In the genomic region with DNA sequence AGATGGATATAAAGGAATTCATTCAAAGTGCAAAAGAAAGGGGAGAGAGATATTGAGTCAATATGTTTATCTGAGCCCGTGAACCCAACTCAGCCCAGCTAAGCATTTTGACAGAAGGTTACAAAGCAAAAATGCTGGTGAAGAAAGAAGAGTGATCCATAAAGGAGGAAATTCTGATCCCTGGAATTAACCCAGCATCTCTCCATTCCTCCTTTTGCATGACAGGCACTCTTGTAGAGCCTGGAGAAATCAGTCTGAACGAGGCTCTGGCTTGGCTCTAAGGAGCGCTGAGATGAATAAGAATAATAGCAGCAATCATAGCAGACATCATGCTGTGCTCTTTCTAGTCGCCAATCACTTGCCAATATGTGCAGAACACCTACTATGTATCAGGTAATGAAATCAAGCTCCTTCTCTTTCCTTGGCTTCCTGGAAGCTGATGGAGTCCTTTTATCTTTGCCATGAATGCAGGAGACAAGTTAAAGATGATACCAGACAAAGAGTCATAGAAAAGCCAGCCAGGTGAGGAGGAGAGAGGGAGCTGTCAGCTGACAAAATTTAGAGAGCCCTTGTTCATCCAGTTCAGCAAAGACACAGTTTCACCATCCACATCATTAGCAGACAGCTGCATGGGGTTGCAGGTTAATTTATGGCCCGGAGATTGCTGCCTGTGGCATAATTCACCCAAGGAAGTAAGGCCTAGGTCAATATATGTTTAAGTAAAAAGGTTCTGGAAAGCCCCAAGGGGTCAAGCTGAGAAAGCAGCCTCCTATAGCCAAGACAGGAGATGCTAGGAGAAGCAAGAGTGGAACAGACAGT, we compare ENCODE assay signal across 15 cellular contexts.
A peak's percentile ranks its signal among the peaks of the same experiment; 100 is the strongest.
DNase-seq lines count a peak whose midpoint lies in the region; ATAC-seq and TF ChIP-seq lines count a peak whose summit lies in the region.
"Had no signal": no experiment of that assay in that cellular context is flagged by ENCODE, and none has a peak within 500 bp of the region (broad histone marks: within the 10 kb centered on the region; RNA-seq: fewer than 3 reads in every experiment).

No MANE protein-coding gene starts in this region.

- ATAC-seq in GM18502 (IDR thresholded peaks at IDR 0.05; ENCODE audit: poor library complexity, unreplicated experiment): no peak
- ATAC-seq: HepG2, PC-3 had no signal

- peaks cover 47% of the 10 kb centered on the region for H3K4me1 Mint-ChIP-seq in mesothelial cell of epicardium

- no peaks in the 10 kb centered on the region for H3K36me3 Mint-ChIP-seq in mesothelial cell of epicardium

- H3K27ac Mint-ChIP-seq in mesothelial cell of epicardium: peak overlapping the region; percentile 73
- H3K27ac Mint-ChIP-seq: HFFc6 had no signal

- no peak overlapping the region for H3K4me3 Mint-ChIP-seq in mesothelial cell of epicardium
- H3K4me3 Mint-ChIP-seq: HFFc6 had no signal

- DNase-seq in DMS153 (lab: John Stamatoyannopoulos, UW) (peak; percentile 67), NCI-H1105 treated with DMSO at 0.1 percent for 48 hours (lab: John Stamatoyannopoulos, UW) (peak; percentile 58), NCI-H345 (lab: John Stamatoyannopoulos, UW) (peak; percentile 64), mesothelial cell of epicardium (ENCODE audit: low spot score in 2 of 2, unreplicated experiment in 2 of 2) (no peak), NCI-H146 treated with DMSO at 0.1 percent for 48 hours (lab: John Stamatoyannopoulos, UW; ENCODE audit: unreplicated experiment) (no peak)
- DNase-seq in stimulated activated CD4-positive, alpha-beta T cell treated with anti-CD3 and anti-CD28 coated beads, Interleukin-4, amount 100 ng/mL, for 4 hours: no peak
- DNase-seq: C1 segment of cervical spinal cord, DMS 273 treated with DMSO at 0.1 percent for 48 hours, HFFc6, KG1, NCI-H2081, NCI-H82, PC-3 had no signal

- no peaks in the 10 kb centered on the region for H3K27me3 Mint-ChIP-seq in mesothelial cell of epicardium (ENCODE audit: low read depth)

- no peak for TF ChIP-seq CTCF in mesothelial cell of epicardium (IDR thresholded peaks at IDR 0.05; ENCODE audit: unreplicated experiment)

- H3K9me3 Mint-ChIP-seq in mesothelial cell of epicardium: no peaks in the 10 kb centered on the region
- H3K9me3 Mint-ChIP-seq: HFFc6 had no signal

Comparison
In these comparisons a context has a peak if more than half of its experiments do, and no peak if none do; other contexts are left out.
1. DNase-seq: peak in DMS153 (single experiment), NCI-H1105 treated with DMSO at 0.1 percent for 48 hours (single experiment) and NCI-H345 (single experiment); none in mesothelial cell of epicardium (0 of 2), NCI-H146 treated with DMSO at 0.1 percent for 48 hours (single experiment) and stimulated activated CD4-positive, alpha-beta T cell treated with anti-CD3 and anti-CD28 coated beads, Interleukin-4, amount 100 ng/mL, for 4 hours (0 of 2).